ENCODE assay signal across 1 cellular context in genomic region chr3:58358092-58358491, GRCh38.
TF ChIP-seq lines count a peak whose summit lies in the region.

No MANE protein-coding gene starts in this region.

TF ChIP-seq in WTC11, 78 proteins besides CTCF, POLR2A, EP300 and RAD21 (continued from another document):
- TF ChIP-seq AFF4 (CRISPR knock-in tag; IDR thresholded peaks at IDR 0.05; ENCODE audit: borderline replicate concordance) = no peak
- no peak for TF ChIP-seq ZNF138 (CRISPR knock-in tag; conservative IDR thresholded peaks at IDR 0.05)
- no peak for TF ChIP-seq GTF2I (CRISPR knock-in tag; conservative IDR thresholded peaks at IDR 0.05)
- no peak for TF ChIP-seq ARID4B (CRISPR knock-in tag; IDR thresholded peaks at IDR 0.05; ENCODE audit: borderline replicate concordance)
- TF ChIP-seq CBFB (CRISPR knock-in tag; IDR thresholded peaks at IDR 0.05; ENCODE audit: low read depth) = no peak
- TF ChIP-seq KAT7 (CRISPR knock-in tag; IDR thresholded peaks at IDR 0.05; ENCODE audit: borderline replicate concordance) = no peak
- no peak for TF ChIP-seq ERG (CRISPR knock-in tag; IDR thresholded peaks at IDR 0.05)
- TF ChIP-seq ZNF532 (CRISPR knock-in tag; IDR thresholded peaks at IDR 0.05; ENCODE audit: borderline replicate concordance) = no peak
- TF ChIP-seq ATF3 (CRISPR knock-in tag; conservative IDR thresholded peaks at IDR 0.05) = no peak
- no peak for TF ChIP-seq ZNF416 (CRISPR knock-in tag; IDR thresholded peaks at IDR 0.05)
- no peak for TF ChIP-seq TEAD1 (CRISPR knock-in tag; IDR thresholded peaks at IDR 0.05)
- no peak for TF ChIP-seq MAX (CRISPR knock-in tag; IDR thresholded peaks at IDR 0.05)
- TF ChIP-seq ZMAT4 (CRISPR knock-in tag; IDR thresholded peaks at IDR 0.05) = no peak
- TF ChIP-seq PREB (CRISPR knock-in tag; IDR thresholded peaks at IDR 0.05; ENCODE audit: borderline replicate concordance) = no peak
- TF ChIP-seq USF1 (CRISPR knock-in tag; IDR thresholded peaks at IDR 0.05) = no peak
- TF ChIP-seq ATF6 (CRISPR knock-in tag; IDR thresholded peaks at IDR 0.05) = no peak
- TF ChIP-seq ZNF423 (CRISPR knock-in tag; IDR thresholded peaks at IDR 0.05) = no peak
- no peak for TF ChIP-seq NFE2L1 (CRISPR knock-in tag; IDR thresholded peaks at IDR 0.05)
